ENCODE assay signal across 1 cellular context in genomic region chr17:61312406-61313295, GRCh38.
TF ChIP-seq lines count a peak whose summit lies in the region.

No MANE protein-coding gene starts in this region.

TF ChIP-seq in A549, 52 proteins besides CTCF, POLR2A, EP300 and RAD21 (continued from another document):
- TF ChIP-seq HOXB5 (CRISPR knock-in tag; IDR thresholded peaks at IDR 0.05) = no peak
- no peak for TF ChIP-seq FOSL2 (IDR thresholded peaks at IDR 0.05)
- TF ChIP-seq FOSL2 (CRISPR knock-in tag; IDR thresholded peaks at IDR 0.05) = no peak
- TF ChIP-seq HDAC2 (IDR thresholded peaks at IDR 0.05) = no peak
- no peak for TF ChIP-seq CBX2 (IDR thresholded peaks at IDR 0.05; ENCODE audit: borderline replicate concordance, low read depth)
